28 cellular contexts compared by ENCODE assay signal in genomic region chr12:24668563-24668962, GRCh38.
"Had no signal": no experiment of that assay in that cellular context is flagged by ENCODE, and none has a peak within 500 bp of the region (broad histone marks: within the 10 kb centered on the region; RNA-seq: fewer than 3 reads in every experiment).

No MANE protein-coding gene starts in this region.

- H3K4me1 ChIP-seq: body of pancreas, sigmoid colon, thyroid gland, upper lobe of left lung had no signal

- DNase-seq: activated CD4-positive, alpha-beta memory T cell treated with anti-CD3 and anti-CD28 coated beads, Interleukin-2, amount 10 ng/mL, durations not matched to agents 7 days and 5 days; activated CD4-positive, alpha-beta T cell treated with anti-CD3 and anti-CD28 coated beads, Interleukin-2, amount 10 ng/mL, durations not matched to agents 7 days and 5 days; activated CD4-positive, CD25-positive, alpha-beta regulatory T cell treated with anti-CD3 and anti-CD28 coated beads, Interleukin-2, amount 50 U/mL, for 72 hours; activated CD8-positive, alpha-beta memory T cell treated with anti-CD3 and anti-CD28 coated beads, Interleukin-2, amount 50 U/mL, for 48 hours; activated gamma-delta T cell treated with Interleukin-2 at 50 U/mL for 16 hours; activated naive CD4-positive, alpha-beta T cell treated with anti-CD3 and anti-CD28 coated beads, Interleukin-2, amount 50 U/mL, for 16 hours; activated T-cell treated with anti-CD3 and anti-CD28 coated beads, Interleukin-2, amount 50 U/mL, for 24 hours; body of pancreas; cortex of kidney; effector memory CD8-positive, alpha-beta T cell; erythroblast; foreskin melanocyte; islet precursor cell; left cardiac atrium; left ventricle myocardium superior; mammary epithelial cell; naive B cell; nephron progenitor cell; retina; sigmoid colon; small intestine; stimulated activated CD4-positive, alpha-beta T cell treated with anti-CD3 and anti-CD28 coated beads, Interleukin-4, amount 100 ng/mL, for 24 hours; T-helper 17 cell; T1000; thyroid gland; upper lobe of left lung had no signal

- H3K4me3 ChIP-seq: body of pancreas, sigmoid colon, thyroid gland, upper lobe of left lung had no signal

- H3K36me3 ChIP-seq: neutrophil, sigmoid colon, thyroid gland, upper lobe of left lung had no signal

- H3K27me3 ChIP-seq: body of pancreas, neutrophil, sigmoid colon, thyroid gland, upper lobe of left lung had no signal

- H3K9me3 ChIP-seq: body of pancreas, neutrophil, sigmoid colon, thyroid gland, upper lobe of left lung had no signal

- ATAC-seq: body of pancreas; effector memory CD8-positive, alpha-beta T cell; left cardiac atrium; left ventricle myocardium superior; stimulated activated effector memory CD8-positive, alpha-beta T cell treated with anti-CD3 and anti-CD28 coated beads, Interleukin-12 subunit alpha, Interleukin-12 subunit beta, amount 100 ng/mL, for 72 hours; T-helper 17 cell had no signal

- H3K27ac ChIP-seq: body of pancreas, neutrophil, sigmoid colon, thyroid gland, upper lobe of left lung had no signal
